4 cellular contexts compared by ENCODE assay signal in the genomic region with DNA sequence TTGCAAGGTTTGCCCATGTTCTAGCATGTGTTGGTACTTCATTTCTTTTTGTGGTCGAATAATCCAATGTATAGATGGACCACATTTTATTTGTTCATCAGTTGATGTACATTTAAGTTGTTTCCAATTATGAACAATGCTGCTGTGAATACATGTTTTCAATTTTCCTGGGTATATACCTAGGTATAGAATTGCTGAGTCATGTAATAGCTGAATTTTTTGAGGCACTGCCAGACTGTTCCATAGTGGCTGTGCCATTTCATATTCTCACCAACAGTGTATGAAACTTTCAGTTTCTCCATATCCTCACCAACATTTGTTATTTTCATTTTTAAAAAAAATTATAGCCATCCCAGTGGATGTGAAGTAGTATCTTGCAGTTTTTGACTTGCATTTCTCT.
TF ChIP-seq lines count a peak whose summit lies in the region.

No MANE protein-coding gene starts in this region.

TF ChIP-seq in SK-N-SH treated with all-trans-retinoic acid at 6 μM for 48 hours, 23 proteins besides CTCF, POLR2A, EP300 and RAD21:
- TF ChIP-seq CSRNP3 (CRISPR knock-in tag; IDR thresholded peaks at IDR 0.05), result no peak
- no peak for TF ChIP-seq ARNTL (CRISPR knock-in tag; IDR thresholded peaks at IDR 0.05; ENCODE audit: borderline replicate concordance, low read depth)
- TF ChIP-seq BACH2 (CRISPR knock-in tag; IDR thresholded peaks at IDR 0.05; ENCODE audit: borderline replicate concordance), result peak; percentile 84; the same call in 1 of the 2 replicates
- no peak for TF ChIP-seq GLIS3 (CRISPR knock-in tag; IDR thresholded peaks at IDR 0.05)
- no peak for TF ChIP-seq ESRRG (CRISPR knock-in tag; IDR thresholded peaks at IDR 0.05)

TF ChIP-seq in SK-N-SH, 30 proteins besides CTCF, POLR2A, EP300 and RAD21:
- no peak for TF ChIP-seq CHD2 (IDR thresholded peaks at IDR 0.05; ENCODE audit: low read length, partially characterized antibody)
- TF ChIP-seq, protein P1, sequence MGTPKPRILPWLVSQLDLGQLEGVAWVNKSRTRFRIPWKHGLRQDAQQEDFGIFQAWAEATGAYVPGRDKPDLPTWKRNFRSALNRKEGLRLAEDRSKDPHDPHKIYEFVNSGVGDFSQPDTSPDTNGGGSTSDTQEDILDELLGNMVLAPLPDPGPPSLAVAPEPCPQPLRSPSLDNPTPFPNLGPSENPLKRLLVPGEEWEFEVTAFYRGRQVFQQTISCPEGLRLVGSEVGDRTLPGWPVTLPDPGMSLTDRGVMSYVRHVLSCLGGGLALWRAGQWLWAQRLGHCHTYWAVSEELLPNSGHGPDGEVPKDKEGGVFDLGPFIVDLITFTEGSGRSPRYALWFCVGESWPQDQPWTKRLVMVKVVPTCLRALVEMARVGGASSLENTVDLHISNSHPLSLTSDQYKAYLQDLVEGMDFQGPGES (IDR thresholded peaks at IDR 0.05; ENCODE audit: low read depth, low read length), result no peak
- TF ChIP-seq RFX5 (IDR thresholded peaks at IDR 0.05; ENCODE audit: low read length), result no peak
- TF ChIP-seq ELF1 (IDR thresholded peaks at IDR 0.05), result no peak
- no peak for TF ChIP-seq FOXM1 (IDR thresholded peaks at IDR 0.05; ENCODE audit: low read depth)
- TF ChIP-seq, protein P2, sequence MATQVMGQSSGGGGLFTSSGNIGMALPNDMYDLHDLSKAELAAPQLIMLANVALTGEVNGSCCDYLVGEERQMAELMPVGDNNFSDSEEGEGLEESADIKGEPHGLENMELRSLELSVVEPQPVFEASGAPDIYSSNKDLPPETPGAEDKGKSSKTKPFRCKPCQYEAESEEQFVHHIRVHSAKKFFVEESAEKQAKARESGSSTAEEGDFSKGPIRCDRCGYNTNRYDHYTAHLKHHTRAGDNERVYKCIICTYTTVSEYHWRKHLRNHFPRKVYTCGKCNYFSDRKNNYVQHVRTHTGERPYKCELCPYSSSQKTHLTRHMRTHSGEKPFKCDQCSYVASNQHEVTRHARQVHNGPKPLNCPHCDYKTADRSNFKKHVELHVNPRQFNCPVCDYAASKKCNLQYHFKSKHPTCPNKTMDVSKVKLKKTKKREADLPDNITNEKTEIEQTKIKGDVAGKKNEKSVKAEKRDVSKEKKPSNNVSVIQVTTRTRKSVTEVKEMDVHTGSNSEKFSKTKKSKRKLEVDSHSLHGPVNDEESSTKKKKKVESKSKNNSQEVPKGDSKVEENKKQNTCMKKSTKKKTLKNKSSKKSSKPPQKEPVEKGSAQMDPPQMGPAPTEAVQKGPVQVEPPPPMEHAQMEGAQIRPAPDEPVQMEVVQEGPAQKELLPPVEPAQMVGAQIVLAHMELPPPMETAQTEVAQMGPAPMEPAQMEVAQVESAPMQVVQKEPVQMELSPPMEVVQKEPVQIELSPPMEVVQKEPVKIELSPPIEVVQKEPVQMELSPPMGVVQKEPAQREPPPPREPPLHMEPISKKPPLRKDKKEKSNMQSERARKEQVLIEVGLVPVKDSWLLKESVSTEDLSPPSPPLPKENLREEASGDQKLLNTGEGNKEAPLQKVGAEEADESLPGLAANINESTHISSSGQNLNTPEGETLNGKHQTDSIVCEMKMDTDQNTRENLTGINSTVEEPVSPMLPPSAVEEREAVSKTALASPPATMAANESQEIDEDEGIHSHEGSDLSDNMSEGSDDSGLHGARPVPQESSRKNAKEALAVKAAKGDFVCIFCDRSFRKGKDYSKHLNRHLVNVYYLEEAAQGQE (IDR thresholded peaks at IDR 0.05; ENCODE audit: low read depth, low read length), result no peak
- no peak for TF ChIP-seq ZBTB33 (IDR thresholded peaks at IDR 0.05; ENCODE audit: borderline replicate concordance, low read depth)
- no peak for TF ChIP-seq RXRA (IDR thresholded peaks at IDR 0.05; ENCODE audit: borderline replicate concordance, low read depth)
- TF ChIP-seq GATA2 (CRISPR knock-in tag; IDR thresholded peaks at IDR 0.05), result no peak

TF ChIP-seq in HepG2, 621 proteins besides CTCF, POLR2A, EP300 and RAD21 (continues in another document):
- no peak for TF ChIP-seq ZFP36L1 (CRISPR knock-in tag; IDR thresholded peaks at IDR 0.05)
- TF ChIP-seq ZFP82 (CRISPR knock-in tag; IDR thresholded peaks at IDR 0.05; ENCODE audit: borderline replicate concordance), result no peak
- TF ChIP-seq ZBTB10 (CRISPR knock-in tag; IDR thresholded peaks at IDR 0.05; ENCODE audit: borderline replicate concordance), result no peak
- no peak for TF ChIP-seq ZNF577 (CRISPR knock-in tag; IDR thresholded peaks at IDR 0.05; ENCODE audit: borderline replicate concordance, low read depth)
- peak; percentile 75; the same call in 1 of the 2 replicates for TF ChIP-seq ZFP1 (CRISPR knock-in tag; IDR thresholded peaks at IDR 0.05)
- peak; percentile 92 to 96 for TF ChIP-seq MAFK (conservative IDR thresholded peaks at IDR 0.05 in 1 of 2, IDR thresholded peaks at IDR 0.05 in 1 of 2; ENCODE audit: low read length in 2 of 2)
- no peak for TF ChIP-seq ZNF441 (CRISPR knock-in tag; IDR thresholded peaks at IDR 0.05; ENCODE audit: borderline replicate concordance)
- no peak for TF ChIP-seq ZNF468 (CRISPR knock-in tag; IDR thresholded peaks at IDR 0.05)
- TF ChIP-seq GLI4 (CRISPR knock-in tag; IDR thresholded peaks at IDR 0.05; ENCODE audit: borderline replicate concordance), result no peak
- TF ChIP-seq ZNF282 (IDR thresholded peaks at IDR 0.05; ENCODE audit: partially characterized antibody), result no peak
- TF ChIP-seq, protein P3, sequence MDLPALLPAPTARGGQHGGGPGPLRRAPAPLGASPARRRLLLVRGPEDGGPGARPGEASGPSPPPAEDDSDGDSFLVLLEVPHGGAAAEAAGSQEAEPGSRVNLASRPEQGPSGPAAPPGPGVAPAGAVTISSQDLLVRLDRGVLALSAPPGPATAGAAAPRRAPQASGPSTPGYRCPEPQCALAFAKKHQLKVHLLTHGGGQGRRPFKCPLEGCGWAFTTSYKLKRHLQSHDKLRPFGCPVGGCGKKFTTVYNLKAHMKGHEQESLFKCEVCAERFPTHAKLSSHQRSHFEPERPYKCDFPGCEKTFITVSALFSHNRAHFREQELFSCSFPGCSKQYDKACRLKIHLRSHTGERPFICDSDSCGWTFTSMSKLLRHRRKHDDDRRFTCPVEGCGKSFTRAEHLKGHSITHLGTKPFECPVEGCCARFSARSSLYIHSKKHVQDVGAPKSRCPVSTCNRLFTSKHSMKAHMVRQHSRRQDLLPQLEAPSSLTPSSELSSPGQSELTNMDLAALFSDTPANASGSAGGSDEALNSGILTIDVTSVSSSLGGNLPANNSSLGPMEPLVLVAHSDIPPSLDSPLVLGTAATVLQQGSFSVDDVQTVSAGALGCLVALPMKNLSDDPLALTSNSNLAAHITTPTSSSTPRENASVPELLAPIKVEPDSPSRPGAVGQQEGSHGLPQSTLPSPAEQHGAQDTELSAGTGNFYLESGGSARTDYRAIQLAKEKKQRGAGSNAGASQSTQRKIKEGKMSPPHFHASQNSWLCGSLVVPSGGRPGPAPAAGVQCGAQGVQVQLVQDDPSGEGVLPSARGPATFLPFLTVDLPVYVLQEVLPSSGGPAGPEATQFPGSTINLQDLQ (CRISPR knock-in tag; IDR thresholded peaks at IDR 0.05), result no peak
- TF ChIP-seq JUN (CRISPR knock-in tag; IDR thresholded peaks at IDR 0.05), result no peak
- peak; percentile 93 for TF ChIP-seq NFE2L2 (IDR thresholded peaks at IDR 0.05; ENCODE audit: low read length)
- TF ChIP-seq ZNF558 (CRISPR knock-in tag; IDR thresholded peaks at IDR 0.05; ENCODE audit: borderline replicate concordance), result no peak
- no peak for TF ChIP-seq BRF2 (CRISPR knock-in tag; IDR thresholded peaks at IDR 0.05)
- TF ChIP-seq MAFF (IDR thresholded peaks at IDR 0.05; ENCODE audit: low read depth, low read length), result peak; percentile 95

TF ChIP-seq in endothelial cell of umbilical vein, 7 proteins besides CTCF, POLR2A, EP300 and RAD21:
- TF ChIP-seq, protein P4, sequence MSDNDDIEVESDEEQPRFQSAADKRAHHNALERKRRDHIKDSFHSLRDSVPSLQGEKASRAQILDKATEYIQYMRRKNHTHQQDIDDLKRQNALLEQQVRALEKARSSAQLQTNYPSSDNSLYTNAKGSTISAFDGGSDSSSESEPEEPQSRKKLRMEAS (IDR thresholded peaks at IDR 0.05; ENCODE audit: insufficient read depth, insufficient read length), result no peak
- TF ChIP-seq POLR2AphosphoS5 (IDR thresholded peaks at IDR 0.05; ENCODE audit: insufficient read depth, low read depth, low read length) (no peak), JUN (IDR thresholded peaks at IDR 0.05; ENCODE audit: borderline replicate concordance, insufficient read depth, insufficient read length, low read depth) (no peak), MYC (IDR thresholded peaks at IDR 0.05; ENCODE audit: low read depth, low read length) (no peak), FOS (IDR thresholded peaks at IDR 0.05; ENCODE audit: borderline replicate concordance, insufficient read depth, low read length) (no peak), GATA2 (IDR thresholded peaks at IDR 0.05; ENCODE audit: insufficient read depth, insufficient read length, low read depth, low read length) (no peak), EZH2 (IDR thresholded peaks at IDR 0.05; ENCODE audit: borderline replicate concordance, low read depth, low read length, severe bottlenecking) (no peak)
TF ChIP-seq in endothelial cell of umbilical vein: peak in this region for 0.
